16 cellular contexts compared by ENCODE assay signal in the genomic region with DNA sequence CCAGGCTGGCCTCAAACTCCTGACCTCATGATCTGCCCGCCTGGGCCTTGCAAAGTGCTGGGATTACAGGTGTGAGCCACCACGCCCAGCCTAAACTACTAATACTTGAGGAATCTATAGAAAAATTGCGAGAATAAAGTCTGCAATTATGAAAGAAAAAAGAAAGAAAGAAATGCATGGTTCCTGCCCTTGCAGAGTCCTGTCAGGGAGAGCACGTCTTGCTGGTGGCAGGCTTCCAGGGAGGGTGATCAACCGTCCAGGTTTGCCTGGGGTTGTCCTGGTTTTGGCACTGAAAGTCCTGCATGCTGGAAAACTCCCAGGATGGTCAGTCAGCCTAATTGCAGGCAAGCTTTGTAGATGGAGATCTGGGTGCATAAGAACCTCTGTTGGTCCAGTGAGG.
"Had no signal": no experiment of that assay in that cellular context is flagged by ENCODE, and none has a peak within 500 bp of the region (broad histone marks: within the 10 kb centered on the region; RNA-seq: fewer than 3 reads in every experiment).

No MANE protein-coding gene starts in this region.

- H3K27me3 ChIP-seq: hepatocyte, spleen, stomach, testis had no signal

- H3K9me3 ChIP-seq: psoas muscle, spleen, stomach, testis had no signal

- DNase-seq: activated CD4-positive, alpha-beta memory T cell treated with anti-CD3 and anti-CD28 coated beads for 36 hours; activated CD8-positive, alpha-beta memory T cell treated with anti-CD3 and anti-CD28 coated beads, Interleukin-2, amount 10 ng/mL, durations not matched to agents 7 days and 5 days; activated naive CD4-positive, alpha-beta T cell treated with anti-CD3 and anti-CD28 coated beads, Interleukin-2, amount 10 ng/mL, durations not matched to agents 7 days and 5 days; activated T-cell treated with anti-CD3 and anti-CD28 coated beads, Interleukin-2, amount 50 U/mL, for 1 hour; caudate nucleus; left ventricle myocardium superior; nephron progenitor cell; psoas muscle; stomach; T-helper 17 cell; testis; WERI-Rb-1 had no signal

- ATAC-seq: activated CD8-positive, alpha-beta memory T cell treated with anti-CD3 and anti-CD28 coated beads, Interleukin-2, amount 10 ng/mL, durations not matched to agents 7 days and 5 days; esophagus mucosa; left ventricle myocardium superior; psoas muscle; sciatic nerve; T-helper 17 cell had no signal

- H3K27ac ChIP-seq: psoas muscle, spleen, stomach, testis, WERI-Rb-1 had no signal

- H3K4me3 ChIP-seq: hepatocyte, psoas muscle, spleen, stomach, testis had no signal

- H3K36me3 ChIP-seq: spleen, stomach, WERI-Rb-1 had no signal
